25 cellular contexts compared by ENCODE assay signal in the genomic region with DNA sequence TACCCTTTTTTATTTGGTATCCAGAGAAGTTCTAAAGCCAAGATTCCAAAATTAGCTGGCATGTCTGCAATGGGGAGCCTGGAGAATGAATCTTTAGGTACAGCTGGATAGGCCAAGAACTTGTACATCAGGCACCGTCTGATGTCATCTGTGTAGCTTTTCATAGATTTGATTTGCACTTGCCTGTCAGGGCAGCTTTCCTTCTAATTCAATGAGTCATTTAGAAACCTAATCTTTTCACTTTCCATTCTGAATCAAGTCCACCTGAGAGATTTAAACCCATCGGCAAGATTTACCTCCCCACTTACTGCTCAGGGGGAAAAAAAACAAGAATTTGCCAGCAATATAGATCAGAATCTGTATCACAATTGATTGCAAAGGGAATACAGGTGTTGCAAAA.
DNase-seq lines count a peak whose midpoint lies in the region; ATAC-seq, FAIRE-seq and TF ChIP-seq lines count a peak whose summit lies in the region.
"Had no signal": no experiment of that assay in that cellular context is flagged by ENCODE, and none has a peak within 500 bp of the region (broad histone marks: within the 10 kb centered on the region; RNA-seq: fewer than 3 reads in every experiment).

No MANE protein-coding gene starts in this region.

- peaks cover 5% of the 10 kb centered on the region for H3K4me1 ChIP-seq in keratinocyte (ENCODE audit: control insufficient read depth, extremely low read depth, insufficient read depth, low read length)
- H3K4me1 ChIP-seq: adrenal gland, BLaER1, heart left ventricle had no signal

- H3K9me1 ChIP-seq in keratinocyte (ENCODE audit: control insufficient read depth, extremely low read depth, insufficient read depth, low read length), result no peaks in the 10 kb centered on the region

- H4K20me1 ChIP-seq in keratinocyte (ENCODE audit: control insufficient read depth, extremely low read depth, insufficient read depth, low read length), result no peaks in the 10 kb centered on the region
- H4K20me1 ChIP-seq: BLaER1 had no signal

- H3K36me3 Mint-ChIP-seq in activated CD4-positive, alpha-beta T cell treated with anti-CD3 and anti-CD28 coated beads for 36 hours (ENCODE audit: low read depth), result no peaks in the 10 kb centered on the region
- no peaks in the 10 kb centered on the region for H3K36me3 Mint-ChIP-seq in activated CD4-positive, alpha-beta T cell treated with anti-CD3 and anti-CD28 coated beads, Interleukin-2, amount 10 ng/mL, durations not matched to agents 7 days and 5 days (ENCODE audit: low read depth)
- no peaks in the 10 kb centered on the region for H3K36me3 Mint-ChIP-seq in HFFc6 (ENCODE audit: low read depth)

- H3K36me3 ChIP-seq in keratinocyte (ENCODE audit: control insufficient read depth in 2 of 2, extremely low read depth in 1 of 2, insufficient read depth in 2 of 2, low read length in 2 of 2), result no peaks in the 10 kb centered on the region
- H3K36me3 ChIP-seq: adrenal gland, BLaER1, heart left ventricle, neutrophil, SJSA1 had no signal

- no peak overlapping the region for H3K9ac ChIP-seq in keratinocyte (ENCODE audit: control insufficient read depth, extremely low read depth, insufficient read depth, low read length)
- H3K9ac ChIP-seq: BLaER1 had no signal

- intact Hi-C loops in activated CD4-positive, alpha-beta T cell treated with anti-CD3 and anti-CD28 coated beads for 36 hours (cut with DNase I, micrococcal nuclease), result no loop called here

- dilution Hi-C loops in keratinocyte (cut with MboI; ENCODE audit: extremely low pct_ligation_motif_present, low sequenced_read_pairs), result no loop called here

- CTCF ChIA-PET in activated CD4-positive, alpha-beta T cell treated with anti-CD3 and anti-CD28 coated beads for 36 hours (lab: Charles Lee), result interaction anchor here (0.8 kb wide), 1 partner anchor 16 kb away, joined by 3 read pairs; no protein-coding TSS in a partner anchor
- CTCF ChIA-PET in activated CD4-positive, alpha-beta T cell treated with anti-CD3 and anti-CD28 coated beads, Interleukin-2, amount 10 ng/mL, durations not matched to agents 7 days and 5 days (lab: Charles Lee), result no interaction called here

- peaks cover 9% of the 10 kb centered on the region for H3K27me3 Mint-ChIP-seq in activated CD4-positive, alpha-beta T cell treated with anti-CD3 and anti-CD28 coated beads for 36 hours
- H3K27me3 Mint-ChIP-seq in activated CD4-positive, alpha-beta T cell treated with anti-CD3 and anti-CD28 coated beads, Interleukin-2, amount 10 ng/mL, durations not matched to agents 7 days and 5 days, result peaks cover 9% of the 10 kb centered on the region
- H3K27me3 Mint-ChIP-seq in HFFc6 (ENCODE audit: insufficient read depth), result peaks cover 19% of the 10 kb centered on the region

- no peak overlapping the region for H2AFZ ChIP-seq in keratinocyte (ENCODE audit: control insufficient read depth, low read length)

- peaks cover 3% of the 10 kb centered on the region for H3K4me1 Mint-ChIP-seq in activated CD4-positive, alpha-beta T cell treated with anti-CD3 and anti-CD28 coated beads for 36 hours
- H3K4me1 Mint-ChIP-seq in activated CD4-positive, alpha-beta T cell treated with anti-CD3 and anti-CD28 coated beads, Interleukin-2, amount 10 ng/mL, durations not matched to agents 7 days and 5 days, result peaks cover 6% of the 10 kb centered on the region
- peaks cover 25% of the 10 kb centered on the region for H3K4me1 Mint-ChIP-seq in HFFc6 (ENCODE audit: low read depth)
- H3K4me1 Mint-ChIP-seq: activated B cell treated with CpG ODN at 0.5 μM for 24 hours; central memory CD8-positive, alpha-beta T cell had no signal

- POLR2A ChIA-PET in activated CD4-positive, alpha-beta T cell treated with anti-CD3 and anti-CD28 coated beads for 36 hours (lab: Charles Lee), result interaction anchor here (0.7 kb wide), 1 partner anchor 9 kb away, joined by 3 read pairs; no protein-coding TSS in a partner anchor
- POLR2A ChIA-PET in activated CD4-positive, alpha-beta T cell treated with anti-CD3 and anti-CD28 coated beads, Interleukin-2, amount 10 ng/mL, durations not matched to agents 7 days and 5 days (lab: Charles Lee), result no interaction called here

- FAIRE-seq in GM19239 (lab: Jason Lieb, UNC) (peak; percentile 71), keratinocyte (lab: Jason Lieb, UNC) (peak; percentile 82)
- FAIRE-seq: A204.1, D721Med, G401.6, H1 had no signal

- H3K4me3 ChIP-seq in keratinocyte (ENCODE audit: control insufficient read depth in 2 of 3, extremely low read depth in 1 of 3, insufficient read depth in 2 of 3, low read depth in 1 of 3, low read length in 3 of 3), result no peak overlapping the region
- H3K4me3 ChIP-seq: adrenal gland, BLaER1, heart left ventricle, SJSA1, thoracic aorta had no signal

- no peaks in the 10 kb centered on the region for H3K9me3 Mint-ChIP-seq in activated CD4-positive, alpha-beta T cell treated with anti-CD3 and anti-CD28 coated beads for 36 hours (ENCODE audit: low read depth)
- no peaks in the 10 kb centered on the region for H3K9me3 Mint-ChIP-seq in activated CD4-positive, alpha-beta T cell treated with anti-CD3 and anti-CD28 coated beads, Interleukin-2, amount 10 ng/mL, durations not matched to agents 7 days and 5 days
- no peaks in the 10 kb centered on the region for H3K9me3 Mint-ChIP-seq in HFFc6
- H3K9me3 Mint-ChIP-seq: activated B cell treated with CpG ODN at 0.5 μM for 24 hours; central memory CD8-positive, alpha-beta T cell; T-helper 2 cell treated with Interferon-gamma antibody and Interleukin-4, amounts not matched to agents 5 μg/mL and 100 μg/mL, for 36 hours had no signal

- peak; percentile 53 for ATAC-seq in activated CD4-positive, alpha-beta T cell treated with anti-CD3 and anti-CD28 coated beads for 36 hours
- peak; percentile 47 for ATAC-seq in HG03378 (IDR thresholded peaks at IDR 0.05; ENCODE audit: unreplicated experiment)
- ATAC-seq: heart left ventricle, PC-3 had no signal

- no peaks in the 10 kb centered on the region for H3K9me3 ChIP-seq in keratinocyte (ENCODE audit: control insufficient read depth, low read depth, low read length)
- H3K9me3 ChIP-seq: adrenal gland, BLaER1, heart left ventricle, neutrophil, SJSA1, thoracic aorta had no signal

- no peaks in the 10 kb centered on the region for H3K79me2 ChIP-seq in keratinocyte (ENCODE audit: control insufficient read depth, insufficient read depth, low read length)

- H3K27ac ChIP-seq in keratinocyte (ENCODE audit: control insufficient read depth, insufficient read depth, low read length), result no peak overlapping the region
- H3K27ac ChIP-seq: adrenal gland, BLaER1, heart left ventricle, neutrophil, SJSA1, thoracic aorta had no signal

- no peak overlapping the region for H3K4me3 Mint-ChIP-seq in activated CD4-positive, alpha-beta T cell treated with anti-CD3 and anti-CD28 coated beads for 36 hours
- H3K4me3 Mint-ChIP-seq in activated CD4-positive, alpha-beta T cell treated with anti-CD3 and anti-CD28 coated beads, Interleukin-2, amount 10 ng/mL, durations not matched to agents 7 days and 5 days, result no peak overlapping the region
- no peak overlapping the region for H3K4me3 Mint-ChIP-seq in HFFc6
- H3K4me3 Mint-ChIP-seq: activated B cell treated with CpG ODN at 0.5 μM for 24 hours; central memory CD8-positive, alpha-beta T cell; T-helper 2 cell treated with Interferon-gamma antibody and Interleukin-4, amounts not matched to agents 5 μg/mL and 100 μg/mL, for 36 hours had no signal

- DNase-seq in activated CD4-positive, alpha-beta T cell treated with anti-CD3 and anti-CD28 coated beads for 36 hours, result no peak
- no peak for DNase-seq in activated CD4-positive, alpha-beta T cell treated with anti-CD3 and anti-CD28 coated beads, Interleukin-2, amount 10 ng/mL, durations not matched to agents 7 days and 5 days
- DNase-seq in GM19239 (ENCODE audit: insufficient read length, low spot score) (no peak), keratinocyte (ENCODE audit: low read depth, low spot score) (no peak), HFFc6 (no peak), putamen (ENCODE audit: low spot score) (no peak), NCI-H446 (lab: John Stamatoyannopoulos, UW) (no peak)
- DNase-seq: activated B cell treated with CpG ODN at 0.5 μM for 24 hours; activated CD8-positive, alpha-beta memory T cell treated with anti-CD3 and anti-CD28 coated beads for 24 hours; adrenal gland; heart left ventricle; KG1; NCI-H2107; PC-3 had no signal

- H3K4me2 ChIP-seq in keratinocyte (ENCODE audit: control insufficient read depth, extremely low read depth, insufficient read depth, low read depth, low read length), result no peak overlapping the region
- H3K4me2 ChIP-seq: BLaER1 had no signal

- TF ChIP-seq CTCF in keratinocyte (optimal IDR thresholded peaks at IDR 0.05 in 1 of 3, IDR thresholded peaks at IDR 0.05 in 1 of 3, conservative IDR thresholded peaks at IDR 0.05 in 1 of 3; ENCODE audit: extremely low read depth in 1 of 3, insufficient read depth in 2 of 3, low read length in 3 of 3), result no peak
- TF ChIP-seq CTCF in HFFc6 (IDR thresholded peaks at IDR 0.05), result no peak

- H3K27ac Mint-ChIP-seq in activated CD4-positive, alpha-beta T cell treated with anti-CD3 and anti-CD28 coated beads for 36 hours, result no peak overlapping the region
- H3K27ac Mint-ChIP-seq in activated CD4-positive, alpha-beta T cell treated with anti-CD3 and anti-CD28 coated beads, Interleukin-2, amount 10 ng/mL, durations not matched to agents 7 days and 5 days, result no peak overlapping the region
- no peak overlapping the region for H3K27ac Mint-ChIP-seq in HFFc6
- H3K27ac Mint-ChIP-seq: activated B cell treated with CpG ODN at 0.5 μM for 24 hours; T-helper 2 cell treated with Interferon-gamma antibody and Interleukin-4, amounts not matched to agents 5 μg/mL and 100 μg/mL, for 36 hours had no signal

- no peaks in the 10 kb centered on the region for H3K27me3 ChIP-seq in keratinocyte (ENCODE audit: control insufficient read depth, extremely low read depth, insufficient read depth, low read length)
- H3K27me3 ChIP-seq: adrenal gland, BLaER1, SJSA1 had no signal
